ENCODE assay signal across 15 cellular contexts in genomic region chr10:75466016-75466415, GRCh38. TPM values are rescaled to one million over a fixed set of nuclear protein-coding genes. Genes with fewer than 3 reads are reported as not detected.
DNase-seq lines count a peak whose midpoint lies in the region; ATAC-seq and TF ChIP-seq lines count a peak whose summit lies in the region.
"Had no signal": no experiment of that assay in that cellular context is flagged by ENCODE, and none has a peak within 500 bp of the region (broad histone marks: within the 10 kb centered on the region; RNA-seq: fewer than 3 reads in every experiment).

No MANE protein-coding gene starts in this region.

- no peak overlapping the region for H3K4me2 ChIP-seq in PC-3 (ENCODE audit: low read length)
- H3K4me2 ChIP-seq: BLaER1 had no signal

- POLR2A ChIA-PET in PC-3 (lab: Charles Lee; ENCODE audit: unreplicated experiment) = no interaction called here

- H3K4me1 ChIP-seq in ACC112 (ENCODE audit: control insufficient read depth, insufficient read depth, low read length, unreplicated experiment) (peaks cover 37% of the 10 kb centered on the region), foreskin keratinocyte (peaks cover 20% of the 10 kb centered on the region), PC-3 (ENCODE audit: insufficient read depth, low read length) (peaks cover 25% of the 10 kb centered on the region)
- H3K4me1 ChIP-seq: BLaER1 had no signal

- no peak for ATAC-seq in foreskin keratinocyte
- ATAC-seq in PC-3 = no peak

- CTCF ChIA-PET in PC-3 (lab: Charles Lee) = no interaction called here

- no peak overlapping the region for H3K27ac Mint-ChIP-seq in type B pancreatic cell
- H3K27ac Mint-ChIP-seq: CD8-positive, alpha-beta memory T cell had no signal

- DNase-seq in SK-N-DZ (ENCODE audit: low spot score) (peak; percentile 31), foreskin keratinocyte (no peak), type B pancreatic cell (ENCODE audit: extremely low spot score, unreplicated experiment) (no peak), COR-L47 (lab: John Stamatoyannopoulos, UW) (no peak), PC-3 (no peak)
- no peak for DNase-seq in stimulated activated CD8-positive, alpha-beta memory T cell treated with anti-CD3 and anti-CD28 coated beads, Interleukin-4, amount 100 ng/mL, for 48 hours
- DNase-seq: AML-193; CD8-positive, alpha-beta memory T cell; DMS53; GF-D8; GM23248; IMR-90 had no signal

- no TSS peak for BruUV-seq in PC-3 (replicated peaks; lab: Mats Ljungman, UMichigan)

- H3K4me3 Mint-ChIP-seq in type B pancreatic cell = peak overlapping the region; percentile 30
- H3K4me3 Mint-ChIP-seq: CD8-positive, alpha-beta memory T cell had no signal

- H3K4me1 Mint-ChIP-seq in type B pancreatic cell (ENCODE audit: unreplicated experiment) = peaks cover 45% of the 10 kb centered on the region
- H3K4me1 Mint-ChIP-seq: CD8-positive, alpha-beta memory T cell had no signal

- no peaks in the 10 kb centered on the region for H3K36me3 ChIP-seq in ACC112 (ENCODE audit: insufficient read depth, low read length)
- H3K36me3 ChIP-seq in PC-3 (ENCODE audit: low read depth, low read length) = no peaks in the 10 kb centered on the region
- H3K36me3 ChIP-seq: BLaER1 had no signal

- H3K4me3 ChIP-seq in ACC112 (ENCODE audit: low read depth, low read length) (no peak overlapping the region), PC-3 (ENCODE audit: low read length) (no peak overlapping the region)
- H3K4me3 ChIP-seq: BLaER1, GM23248 had no signal

- H3K79me2 ChIP-seq in ACC112 (ENCODE audit: control insufficient read depth, insufficient read depth, low read length, unreplicated experiment) (no peaks in the 10 kb centered on the region), PC-3 (ENCODE audit: low read length) (no peaks in the 10 kb centered on the region)

- H4K20me1 ChIP-seq in PC-3 (ENCODE audit: low read length) = no peaks in the 10 kb centered on the region
- H4K20me1 ChIP-seq: BLaER1 had no signal

- no peak for TF ChIP-seq CTCF in foreskin keratinocyte (conservative IDR thresholded peaks at IDR 0.05)
- TF ChIP-seq CTCF in type B pancreatic cell (conservative IDR thresholded peaks at IDR 0.05) = no peak
- TF ChIP-seq CTCF in PC-3 (conservative IDR thresholded peaks at IDR 0.05; ENCODE audit: low read depth, low read length) = no peak

- no peaks in the 10 kb centered on the region for H3K9me2 ChIP-seq in PC-3 (replicated peaks; ENCODE audit: low read length)

- no peaks in the 10 kb centered on the region for H3F3A ChIP-seq in PC-3 (ENCODE audit: low read length, unreplicated experiment)

- H3K9me3 Mint-ChIP-seq in type B pancreatic cell = no peaks in the 10 kb centered on the region

- peaks cover 55% of the 10 kb centered on the region for H3K27me3 Mint-ChIP-seq in type B pancreatic cell

- H3K9me3 ChIP-seq in PC-3 (ENCODE audit: low read length) = no peaks in the 10 kb centered on the region
- H3K9me3 ChIP-seq: BLaER1 had no signal

- H3K27ac ChIP-seq in ACC112 (ENCODE audit: low read depth, low read length) = peak overlapping the region; percentile 51; the same call in 1 of the 2 replicates
- H3K27ac ChIP-seq in foreskin keratinocyte = peak overlapping the region; percentile 83
- no peak overlapping the region for H3K27ac ChIP-seq in PC-3 (ENCODE audit: low read length)
- H3K27ac ChIP-seq: BLaER1, GM23248 had no signal

- H3K27me3 ChIP-seq in ACC112 (ENCODE audit: insufficient read depth, low read length) (no peaks in the 10 kb centered on the region), foreskin keratinocyte (no peaks in the 10 kb centered on the region), PC-3 (ENCODE audit: low read length) (peaks cover 25% of the 10 kb centered on the region; the same call in 1 of the 2 replicates)
- H3K27me3 ChIP-seq: BLaER1 had no signal

- H3K9ac ChIP-seq in PC-3 (ENCODE audit: low read length) = no peak overlapping the region
- H3K9ac ChIP-seq: BLaER1 had no signal

- intact Hi-C loops in PC-3 (cut with micrococcal nuclease) = loop anchor here (5.0 kb wide), 1 partner anchor 49 kb away; no protein-coding TSS in a partner anchor

- H3K36me3 Mint-ChIP-seq in type B pancreatic cell = no peaks in the 10 kb centered on the region
- H3K36me3 Mint-ChIP-seq: CD8-positive, alpha-beta memory T cell had no signal

- H2AFZ ChIP-seq in ACC112 (ENCODE audit: low read length, unreplicated experiment) = no peak overlapping the region
- no peak overlapping the region for H2AFZ ChIP-seq in PC-3 (ENCODE audit: low read length)
- H2AFZ ChIP-seq: GM23248 had no signal

RNA-seq across cellular contexts. Expression of gene LRMDA, which starts 34.6 kb away (rescaled TPM):
- 0.14 TPM in 1 of 2 replicates, not detected in the other for polyA plus RNA-seq in SK-N-DZ (2014; cell fraction: cytosol; rRNA removed)
- not detected in 2 replicates for polyA plus RNA-seq in SK-N-DZ (2014; cell fraction: nucleus; rRNA removed)
- total RNA-seq in foreskin keratinocyte (not detected in 2 replicates), type B pancreatic cell (ENCODE audit: low replicate concordance) (0.62 and 2.0 TPM in 2 replicates), PC-3 (2014; rRNA removed) (1.2 and 3.6 TPM in 2 replicates)
- polyA plus RNA-seq in foreskin keratinocyte = 0.10 TPM in 1 of 2 replicates, not detected in the other
- total RNA-seq: CD8-positive, alpha-beta memory T cell; GM23248; HT-29; IMR-90 had no signal
- polyA plus RNA-seq: CD8-positive, alpha-beta memory T cell had no signal
